14 cellular contexts compared by ENCODE assay signal in the genomic region with DNA sequence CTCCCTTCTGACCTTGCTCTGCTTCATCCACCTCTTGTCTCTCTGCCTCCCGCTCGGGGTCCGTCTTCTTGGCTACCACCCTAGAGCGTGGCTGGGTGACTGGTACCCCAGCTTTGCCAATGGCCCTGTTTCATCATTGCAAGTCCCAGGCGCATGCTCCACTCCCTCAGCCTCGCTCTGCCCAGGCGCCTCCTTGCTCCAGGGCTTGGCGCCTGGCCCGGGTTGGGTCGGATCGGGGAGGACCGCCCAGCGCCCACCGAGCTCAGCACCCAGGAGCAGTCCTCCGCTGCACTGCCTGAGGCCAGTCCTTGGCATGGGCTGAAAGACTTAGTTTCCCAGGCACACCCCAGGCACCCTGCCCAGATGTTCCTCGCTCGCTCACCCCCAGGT. TPM values are rescaled to one million over a fixed set of nuclear protein-coding genes. Genes with fewer than 3 reads are reported as not detected.
DNase-seq lines count a peak whose midpoint lies in the region; ATAC-seq, FAIRE-seq and TF ChIP-seq lines count a peak whose summit lies in the region.
"Had no signal": no experiment of that assay in that cellular context is flagged by ENCODE, and none has a peak within 500 bp of the region (broad histone marks: within the 10 kb centered on the region; RNA-seq: fewer than 3 reads in every experiment).

No MANE protein-coding gene starts in this region.

- no peaks in the 10 kb centered on the region for H3K9me1 ChIP-seq in endothelial cell of umbilical vein (replicated peaks; ENCODE audit: control insufficient read depth, extremely low read depth, insufficient read depth, low read length)

- peak overlapping the region; percentile 10 to 78 (median 65) for H3K4me3 ChIP-seq in endothelial cell of umbilical vein (replicated peaks in 1 of 3; ENCODE audit: insufficient read depth in 1 of 3, low read depth in 1 of 3, low read length in 3 of 3)
- H3K4me3 ChIP-seq in aorta (ENCODE audit: low read length in 2 of 2), result peak overlapping the region; percentile 48 to 79

- H3K27me3 ChIP-seq in endothelial cell of umbilical vein (ENCODE audit: control insufficient read depth in 2 of 2, insufficient read depth in 2 of 2, low read length in 2 of 2) (no peaks in the 10 kb centered on the region), aorta (ENCODE audit: control insufficient read depth in 1 of 2, insufficient read depth in 2 of 2, low read length in 1 of 2) (no peaks in the 10 kb centered on the region)

- H3K4me1 ChIP-seq in endothelial cell of umbilical vein (ENCODE audit: control insufficient read depth, extremely low read depth, insufficient read depth, low read length), result peaks cover 34% of the 10 kb centered on the region
- H3K4me1 ChIP-seq in aorta (ENCODE audit: control insufficient read depth in 1 of 2, insufficient read depth in 2 of 2, low read length in 2 of 2), result no peaks in the 10 kb centered on the region

- dilution Hi-C loops in endothelial cell of umbilical vein (cut with MboI; ENCODE audit: extremely low pct_ligation_motif_present, low sequenced_read_pairs), result no loop called here

- CTCF ChIA-PET in endothelial cell of umbilical vein (lab: Charles Lee), result interaction anchor here (1.0 to 9.4 kb wide), 6 partner anchors 12 to 554 kb away, joined by 3 to 189 read pairs (median 10); a partner anchor contains a TSS

- intact Hi-C loops in endothelial cell of umbilical vein (cut with micrococcal nuclease), result loop anchor here (1.0 kb wide), 1 partner anchor 24 kb away; no protein-coding TSS in a partner anchor
- intact Hi-C loops in aorta (cut with DNase I), result no loop called here

- H3K9me3 ChIP-seq in endothelial cell of umbilical vein (replicated peaks; ENCODE audit: control insufficient read depth, insufficient read depth, low read length) (no peaks in the 10 kb centered on the region), aorta (ENCODE audit: control insufficient read depth, low read length) (no peaks in the 10 kb centered on the region)
- H3K9me3 ChIP-seq: neutrophil had no signal

- peak overlapping the region; percentile 37 for H3K27ac ChIP-seq in endothelial cell of umbilical vein (ENCODE audit: insufficient read depth, low read depth, low read length)
- H3K27ac ChIP-seq in aorta (ENCODE audit: low read depth in 1 of 2, low read length in 2 of 2), result peak overlapping the region in 1 of 2 donors; percentile 80
- H3K27ac ChIP-seq: neutrophil had no signal

- 4 to 37% methylated on average over 17 of the region's 17 CpGs for WGBS in aorta, 2 donors

- peak overlapping the region; percentile 30 for H3K9ac ChIP-seq in endothelial cell of umbilical vein (replicated peaks; ENCODE audit: extremely low read depth, insufficient read depth, low read length)

- H2AFZ ChIP-seq in endothelial cell of umbilical vein (ENCODE audit: low read depth, low read length), result peak overlapping the region; percentile 49

- no peak for TF ChIP-seq POLR2A in endothelial cell of umbilical vein (IDR thresholded peaks at IDR 0.05; ENCODE audit: low read depth, low read length)

- no peak for TF ChIP-seq CTCF in endothelial cell of umbilical vein (IDR thresholded peaks at IDR 0.05; ENCODE audit: extremely low read depth in 1 of 2, insufficient read depth in 1 of 2, low read depth in 1 of 2, low read length in 2 of 2)

- BruUV-seq in endothelial cell of umbilical vein (replicated peaks; lab: Mats Ljungman, UMichigan), result no TSS peak

- POLR2A ChIA-PET in endothelial cell of umbilical vein (lab: Charles Lee), result interaction anchor here (1.1 to 3.0 kb wide), 3 partner anchors 19 to 24 kb away, joined by 6 to 9 read pairs (median 7); a partner anchor contains a TSS

- DNase-seq in NCI-H1092 (lab: John Stamatoyannopoulos, UW), result peak; percentile 39
- no peak for DNase-seq in NCI-H1092 treated with DMSO at 0.1 percent for 48 hours (lab: John Stamatoyannopoulos, UW)
- DNase-seq in endothelial cell of umbilical vein (ENCODE audit: low read depth, low spot score), result no peak
- DNase-seq in medulla oblongata (ENCODE audit: extremely low spot score), result peak; percentile 8
- peak in 1 of 2 donors; percentile 87 for DNase-seq in aorta
- no peak for DNase-seq in NCI-H2227 treated with DMSO at 0.1 percent for 48 hours (lab: John Stamatoyannopoulos, UW)
- no peak for DNase-seq in cortex of kidney (lab: John Stamatoyannopoulos, UW)
- DNase-seq: 8988T, NCI-H510A, T-helper 9 cell had no signal

- no peaks in the 10 kb centered on the region for H4K20me1 ChIP-seq in endothelial cell of umbilical vein (replicated peaks; ENCODE audit: control insufficient read depth, extremely low read depth, insufficient read depth, low read length)

- H3K4me2 ChIP-seq in endothelial cell of umbilical vein (ENCODE audit: insufficient read depth, low read length), result peak overlapping the region; percentile 69

- no peak for FAIRE-seq in endothelial cell of umbilical vein (lab: Jason Lieb, UNC)

- H3K79me2 ChIP-seq in endothelial cell of umbilical vein (ENCODE audit: control insufficient read depth, insufficient read depth, low read length), result peaks cover 15% of the 10 kb centered on the region

- H3K36me3 ChIP-seq in endothelial cell of umbilical vein (ENCODE audit: control insufficient read depth in 2 of 2, extremely low read depth in 1 of 2, insufficient read depth in 2 of 2, low read length in 2 of 2), result peaks cover 0 to 8% of the 10 kb centered on the region in 2 experiments
- H3K36me3 ChIP-seq in aorta (ENCODE audit: control insufficient read depth in 1 of 2, insufficient read depth in 2 of 2, low read length in 1 of 2), result no peaks in the 10 kb centered on the region
- H3K36me3 ChIP-seq: neutrophil had no signal

- ATAC-seq in aorta (ENCODE audit: low FRiP score) (peak; percentile 49), GM19467 (IDR thresholded peaks at IDR 0.05; ENCODE audit: unreplicated experiment) (no peak)

TF ChIP-seq in endothelial cell of umbilical vein, 7 proteins besides CTCF, POLR2A, EP300 and RAD21 (continues in another document):
- no peak for TF ChIP-seq JUN (IDR thresholded peaks at IDR 0.05; ENCODE audit: borderline replicate concordance, insufficient read depth, insufficient read length, low read depth)
- no peak for TF ChIP-seq POLR2AphosphoS5 (IDR thresholded peaks at IDR 0.05; ENCODE audit: insufficient read depth, low read depth, low read length)
- no peak for TF ChIP-seq EZH2 (IDR thresholded peaks at IDR 0.05; ENCODE audit: borderline replicate concordance, low read depth, low read length, severe bottlenecking)
- no peak for TF ChIP-seq FOS (IDR thresholded peaks at IDR 0.05; ENCODE audit: borderline replicate concordance, insufficient read depth, low read length)
- no peak for TF ChIP-seq GATA2 (IDR thresholded peaks at IDR 0.05; ENCODE audit: insufficient read depth, insufficient read length, low read depth, low read length)
- TF ChIP-seq MYC (IDR thresholded peaks at IDR 0.05; ENCODE audit: low read depth, low read length), result no peak

RNA-seq across cellular contexts. Expression of a gene that starts 0.6 kb away (rescaled TPM):
- total RNA-seq in endothelial cell of umbilical vein, result 453 and 479 TPM in 2 replicates
- 879 and 880 TPM in 2 replicates for polyA plus RNA-seq in endothelial cell of umbilical vein
- 626 and 746 TPM in 2 replicates for polyA plus RNA-seq in endothelial cell of umbilical vein (2011; cell fraction: cytosol; rRNA removed)
- 244 and 299 TPM in 2 replicates for polyA plus RNA-seq in endothelial cell of umbilical vein (2011; cell fraction: nucleus; rRNA removed)
- polyA plus RNA-seq in endothelial cell of umbilical vein (2012), result 316 and 701 TPM in 2 replicates
- polyA minus RNA-seq in endothelial cell of umbilical vein, result 471 and 514 TPM in 2 replicates
- not detected for polyA minus RNA-seq in endothelial cell of umbilical vein (2011; cell fraction: cytosol; rRNA and poly(A)+ RNA removed)
- 104 and 164 TPM in 2 replicates for polyA minus RNA-seq in endothelial cell of umbilical vein (2011; cell fraction: nucleus; rRNA and poly(A)+ RNA removed)
- total RNA-seq in aorta, result 1,000 to 10,000 TPM; 1,297 to 2,306 TPM
- 1,000 to 10,000 TPM; 1,177 to 3,171 TPM for polyA plus RNA-seq in aorta

RNA-seq across cellular contexts. Expression of a gene that starts 22.1 kb away (rescaled TPM):
- total RNA-seq in endothelial cell of umbilical vein (0.07 and 0.16 TPM in 2 replicates), aorta (under 1 TPM; 0.19 to 0.27 TPM)
- polyA plus RNA-seq in endothelial cell of umbilical vein (0.01 and 0.02 TPM in 2 replicates), aorta (under 1 TPM in 1 of 2 donors, not detected in 1; 0.20 TPM)
- polyA plus RNA-seq in endothelial cell of umbilical vein (2011; cell fraction: cytosol; rRNA removed), result 0.01 TPM in 1 of 2 replicates, not detected in the other
- 0.33 and 0.48 TPM in 2 replicates for polyA plus RNA-seq in endothelial cell of umbilical vein (2011; cell fraction: nucleus; rRNA removed)
- not detected in 2 replicates for polyA plus RNA-seq in endothelial cell of umbilical vein (2012)
- not detected in 2 replicates for polyA minus RNA-seq in endothelial cell of umbilical vein
- not detected for polyA minus RNA-seq in endothelial cell of umbilical vein (2011; cell fraction: cytosol; rRNA and poly(A)+ RNA removed)
- 0.24 TPM in 1 of 2 replicates, not detected in the other for polyA minus RNA-seq in endothelial cell of umbilical vein (2011; cell fraction: nucleus; rRNA and poly(A)+ RNA removed)
- total RNA-seq: H7 had no signal
- polyA plus RNA-seq: esophagus had no signal

RNA-seq across cellular contexts. Expression of a gene that starts 25.0 kb away (rescaled TPM):
- total RNA-seq in endothelial cell of umbilical vein (30.6 and 46.4 TPM in 2 replicates), aorta (10 to 100 TPM; 34.6 to 76.0 TPM)
- polyA plus RNA-seq in endothelial cell of umbilical vein (31.0 and 33.4 TPM in 2 replicates), aorta (100 to 1,000 TPM in 1 of 2 donors, 10 to 100 TPM in 1; 33.1 to 686 TPM)
- polyA plus RNA-seq in endothelial cell of umbilical vein (2011; cell fraction: cytosol; rRNA removed), result 28.1 and 34.5 TPM in 2 replicates
- polyA plus RNA-seq in endothelial cell of umbilical vein (2011; cell fraction: nucleus; rRNA removed), result 76.6 and 103 TPM in 2 replicates
- 23.4 and 27.4 TPM in 2 replicates for polyA plus RNA-seq in endothelial cell of umbilical vein (2012)
- 16.4 and 29.5 TPM in 2 replicates for polyA minus RNA-seq in endothelial cell of umbilical vein
- polyA minus RNA-seq in endothelial cell of umbilical vein (2011; cell fraction: cytosol; rRNA and poly(A)+ RNA removed), result 34.5 TPM
- 10.4 and 11.6 TPM in 2 replicates for polyA minus RNA-seq in endothelial cell of umbilical vein (2011; cell fraction: nucleus; rRNA and poly(A)+ RNA removed)

RNA-seq across cellular contexts. Expression of a gene that starts 49.5 kb away (rescaled TPM):
- total RNA-seq in endothelial cell of umbilical vein (0.82 and 1.9 TPM in 2 replicates), aorta (1 to 10 TPM; 1.4 to 4.5 TPM)
- polyA plus RNA-seq in endothelial cell of umbilical vein (0.99 and 1.9 TPM in 2 replicates), aorta (10 to 100 TPM in 1 of 2 donors, not detected in 1; 39.1 TPM)
- polyA plus RNA-seq in endothelial cell of umbilical vein (2011; cell fraction: cytosol; rRNA removed), result 0.09 and 0.23 TPM in 2 replicates
- polyA plus RNA-seq in endothelial cell of umbilical vein (2011; cell fraction: nucleus; rRNA removed), result 3.0 TPM in 2 replicates
- 0.25 TPM in 1 of 2 replicates, not detected in the other for polyA plus RNA-seq in endothelial cell of umbilical vein (2012)
- polyA minus RNA-seq in endothelial cell of umbilical vein, result 0.32 and 0.36 TPM in 2 replicates
- polyA minus RNA-seq in endothelial cell of umbilical vein (2011; cell fraction: cytosol; rRNA and poly(A)+ RNA removed), result not detected
- polyA minus RNA-seq in endothelial cell of umbilical vein (2011; cell fraction: nucleus; rRNA and poly(A)+ RNA removed), result 0.63 and 0.96 TPM in 2 replicates

Comparison
In these comparisons a context has a peak if more than half of its experiments do, and no peak if none do; other contexts are left out.
1. DNase-seq: peak in NCI-H1092 (single experiment) and medulla oblongata (single experiment); none in NCI-H1092 treated with DMSO at 0.1 percent for 48 hours (single experiment), endothelial cell of umbilical vein (single experiment), NCI-H2227 treated with DMSO at 0.1 percent for 48 hours (single experiment) and cortex of kidney (single experiment).